ENCODE assay signal across 21 cellular contexts in genomic region chr12:23493690-23494101, GRCh38.
"Had no signal": no experiment of that assay in that cellular context is flagged by ENCODE, and none has a peak within 500 bp of the region (broad histone marks: within the 10 kb centered on the region; RNA-seq: fewer than 3 reads in every experiment).

No MANE protein-coding gene starts in this region.

- ATAC-seq: activated naive CD4-positive, alpha-beta T cell treated with anti-CD3 and anti-CD28 coated beads, Interleukin-2, amount 50 U/mL, for 72 hours; activated T-helper 17 cell treated with anti-CD3 and anti-CD28 coated beads, Interleukin-2, amount 50 U/mL, for 72 hours; foreskin keratinocyte; mucosa of descending colon; stimulated activated naive B cell treated with anti-CD40 and anti-IgM and Interleukin-4, amounts not matched to agents 10 μg/mL and 1 μg/mL and 100 μg/mL, for 72 hours; WTC11 had no signal

- H3K4me1 ChIP-seq: foreskin keratinocyte, testis, vagina had no signal

- H3K9me3 ChIP-seq: mucosa of descending colon, testis, vagina had no signal

- H3K36me3 ChIP-seq: brain microvascular endothelial cell, vagina had no signal

- H3K27me3 ChIP-seq: brain microvascular endothelial cell, foreskin keratinocyte, testis, vagina had no signal

- H3K4me3 ChIP-seq: mucosa of descending colon, testis, vagina had no signal

- H3K27ac ChIP-seq: brain microvascular endothelial cell, foreskin keratinocyte, testis, vagina had no signal

- DNase-seq: activated T-cell treated with anti-CD3 and anti-CD28 coated beads, Interleukin-2, amount 50 U/mL, for 1 hour; aorta; brain microvascular endothelial cell; caudate nucleus; effector memory CD4-positive, alpha-beta T cell; foreskin keratinocyte; hippocampal formation; kidney glomerular epithelial cell; mesendoderm; mucosa of descending colon; occipital lobe; posterior cingulate gyrus; stimulated activated CD4-positive, alpha-beta T cell treated with anti-CD3 and anti-CD28 coated beads, Interleukin-2, amount 100 ng/mL, for 48 hours; stimulated activated CD8-positive, alpha-beta memory T cell treated with anti-CD3 and anti-CD28 coated beads, Interleukin-4, amount 100 ng/mL, for 48 hours; stimulated activated naive B cell treated with anti-CD40 and anti-IgM and Interleukin-4, amounts not matched to agents 10 μg/mL and 1 μg/mL and 100 μg/mL, for 72 hours; T1000; testis had no signal
